In the genomic region with DNA sequence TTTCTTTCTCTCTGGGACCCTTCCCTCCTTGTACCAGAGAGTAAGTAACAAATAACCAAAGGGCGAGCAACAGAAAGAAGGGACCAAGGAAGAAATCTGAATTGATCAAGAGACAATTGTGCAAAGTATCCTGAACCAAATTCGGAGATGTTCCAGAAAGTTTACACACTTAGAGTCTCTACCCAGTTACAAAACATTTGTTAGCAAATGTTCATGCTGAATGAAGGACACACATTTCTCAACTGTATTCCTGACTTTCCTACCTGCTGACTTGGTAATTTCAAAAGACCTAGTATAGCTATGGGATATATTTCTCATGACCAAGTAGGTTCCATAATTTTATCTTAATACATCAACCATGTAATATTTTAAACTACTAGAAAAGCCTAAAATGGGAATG, we compare ENCODE assay signal across 1 cellular context.
TF ChIP-seq lines count a peak whose summit lies in the region.

No MANE protein-coding gene starts in this region.

TF ChIP-seq in liver, 16 proteins besides CTCF, POLR2A, EP300 and RAD21 (continued from another document):
- TF ChIP-seq, protein P1, sequence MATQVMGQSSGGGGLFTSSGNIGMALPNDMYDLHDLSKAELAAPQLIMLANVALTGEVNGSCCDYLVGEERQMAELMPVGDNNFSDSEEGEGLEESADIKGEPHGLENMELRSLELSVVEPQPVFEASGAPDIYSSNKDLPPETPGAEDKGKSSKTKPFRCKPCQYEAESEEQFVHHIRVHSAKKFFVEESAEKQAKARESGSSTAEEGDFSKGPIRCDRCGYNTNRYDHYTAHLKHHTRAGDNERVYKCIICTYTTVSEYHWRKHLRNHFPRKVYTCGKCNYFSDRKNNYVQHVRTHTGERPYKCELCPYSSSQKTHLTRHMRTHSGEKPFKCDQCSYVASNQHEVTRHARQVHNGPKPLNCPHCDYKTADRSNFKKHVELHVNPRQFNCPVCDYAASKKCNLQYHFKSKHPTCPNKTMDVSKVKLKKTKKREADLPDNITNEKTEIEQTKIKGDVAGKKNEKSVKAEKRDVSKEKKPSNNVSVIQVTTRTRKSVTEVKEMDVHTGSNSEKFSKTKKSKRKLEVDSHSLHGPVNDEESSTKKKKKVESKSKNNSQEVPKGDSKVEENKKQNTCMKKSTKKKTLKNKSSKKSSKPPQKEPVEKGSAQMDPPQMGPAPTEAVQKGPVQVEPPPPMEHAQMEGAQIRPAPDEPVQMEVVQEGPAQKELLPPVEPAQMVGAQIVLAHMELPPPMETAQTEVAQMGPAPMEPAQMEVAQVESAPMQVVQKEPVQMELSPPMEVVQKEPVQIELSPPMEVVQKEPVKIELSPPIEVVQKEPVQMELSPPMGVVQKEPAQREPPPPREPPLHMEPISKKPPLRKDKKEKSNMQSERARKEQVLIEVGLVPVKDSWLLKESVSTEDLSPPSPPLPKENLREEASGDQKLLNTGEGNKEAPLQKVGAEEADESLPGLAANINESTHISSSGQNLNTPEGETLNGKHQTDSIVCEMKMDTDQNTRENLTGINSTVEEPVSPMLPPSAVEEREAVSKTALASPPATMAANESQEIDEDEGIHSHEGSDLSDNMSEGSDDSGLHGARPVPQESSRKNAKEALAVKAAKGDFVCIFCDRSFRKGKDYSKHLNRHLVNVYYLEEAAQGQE (IDR thresholded peaks at IDR 0.05): no peak
- TF ChIP-seq FOXA2 (IDR thresholded peaks at IDR 0.05): no peak
- TF ChIP-seq, protein P2, sequence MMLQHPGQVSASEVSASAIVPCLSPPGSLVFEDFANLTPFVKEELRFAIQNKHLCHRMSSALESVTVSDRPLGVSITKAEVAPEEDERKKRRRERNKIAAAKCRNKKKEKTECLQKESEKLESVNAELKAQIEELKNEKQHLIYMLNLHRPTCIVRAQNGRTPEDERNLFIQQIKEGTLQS (IDR thresholded peaks at IDR 0.05): no peak
- TF ChIP-seq YY1 (IDR thresholded peaks at IDR 0.05): no peak
- no peak for TF ChIP-seq NR2F2 (IDR thresholded peaks at IDR 0.05)
- TF ChIP-seq JUND (IDR thresholded peaks at IDR 0.05): peak in 1 of 2 donors; percentile 31
